In the genomic region with DNA sequence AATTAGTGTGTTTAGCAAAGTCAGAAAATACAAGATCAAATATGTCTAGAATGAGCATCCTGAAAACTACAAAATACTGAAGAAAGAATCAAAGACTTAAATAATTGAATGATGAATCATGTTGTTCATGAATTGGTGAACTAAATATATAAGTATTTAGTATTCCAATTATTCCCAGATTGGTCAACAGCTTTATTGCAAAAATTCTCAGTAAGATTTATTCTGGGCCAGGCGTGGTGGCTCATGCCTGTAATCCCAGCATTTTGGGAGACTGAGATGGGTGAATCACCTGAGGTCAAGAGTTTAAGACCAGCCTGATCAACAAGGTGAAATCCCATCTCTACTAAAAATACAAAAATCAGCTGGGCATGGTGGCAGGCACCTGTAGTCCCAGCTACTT, we compare ENCODE assay signal across 19 cellular contexts.
"Had no signal": no experiment of that assay in that cellular context is flagged by ENCODE, and none has a peak within 500 bp of the region (broad histone marks: within the 10 kb centered on the region; RNA-seq: fewer than 3 reads in every experiment).

No MANE protein-coding gene starts in this region.

- H3K9ac ChIP-seq: neural progenitor cell had no signal

- H3K4me3 ChIP-seq: body of pancreas, coronary artery, neural progenitor cell, prostate gland, skin epidermis, transverse colon, uterus had no signal

- ATAC-seq: body of pancreas; esophagus mucosa; left cardiac atrium; naive thymus-derived CD4-positive, alpha-beta T cell; right cardiac atrium had no signal

- H3K9me3 ChIP-seq: body of pancreas, prostate gland, transverse colon, uterus had no signal

- DNase-seq: activated B cell treated with CpG ODN at 0.5 μM for 24 hours; activated CD4-positive, alpha-beta memory T cell treated with anti-CD3 and anti-CD28 coated beads for 36 hours; activated CD4-positive, alpha-beta T cell treated with anti-CD3 and anti-CD28 coated beads for 4 hours; activated naive CD8-positive, alpha-beta T cell treated with anti-CD3 and anti-CD28 coated beads for 36 hours; amygdala; body of pancreas; central memory CD4-positive, alpha-beta T cell; left cardiac atrium; mesendoderm; naive thymus-derived CD4-positive, alpha-beta T cell; right cardiac atrium; T-helper 9 cell; transverse colon; uterus had no signal

- H3K36me3 ChIP-seq: neural progenitor cell, prostate gland, transverse colon, uterus had no signal

- H3K27me3 ChIP-seq: body of pancreas, neural progenitor cell, transverse colon, uterus had no signal

- H3K4me1 ChIP-seq: neural progenitor cell, prostate gland, transverse colon, uterus had no signal

- H3K27ac ChIP-seq: body of pancreas, coronary artery, neural progenitor cell, prostate gland, skin epidermis, transverse colon, uterus had no signal
